Comparison of ENCODE assay signal across 1 cellular context in the genomic region with DNA sequence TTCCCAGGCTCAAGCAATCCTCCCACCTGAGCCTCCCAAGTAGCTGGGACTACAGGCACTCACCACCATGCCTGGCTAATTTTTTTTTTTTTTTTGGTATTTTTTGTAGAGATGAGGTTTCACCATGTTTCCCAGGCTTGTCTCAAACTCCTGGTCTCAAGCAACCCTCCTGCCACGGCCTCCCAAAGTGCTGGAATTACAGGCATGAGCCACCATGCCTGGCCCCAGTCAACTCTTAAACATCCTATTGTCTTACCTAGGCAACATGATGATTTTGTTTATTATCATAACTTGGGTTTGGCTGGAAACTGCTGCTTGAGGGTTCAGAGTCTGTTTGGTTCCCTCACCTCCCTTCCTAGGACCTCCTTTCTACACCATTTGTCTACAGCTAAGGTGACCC.
TF ChIP-seq lines count a peak whose summit lies in the region.

No MANE protein-coding gene starts in this region.

TF ChIP-seq in K562, 482 proteins besides CTCF, POLR2A, EP300 and RAD21:
- TF ChIP-seq SUPT5H (IDR thresholded peaks at IDR 0.05), result 0 out of 2 replicates have a peak, but pooled peaks have one; percentile 20
